ENCODE assay signal across 8 cellular contexts in the genomic region with DNA sequence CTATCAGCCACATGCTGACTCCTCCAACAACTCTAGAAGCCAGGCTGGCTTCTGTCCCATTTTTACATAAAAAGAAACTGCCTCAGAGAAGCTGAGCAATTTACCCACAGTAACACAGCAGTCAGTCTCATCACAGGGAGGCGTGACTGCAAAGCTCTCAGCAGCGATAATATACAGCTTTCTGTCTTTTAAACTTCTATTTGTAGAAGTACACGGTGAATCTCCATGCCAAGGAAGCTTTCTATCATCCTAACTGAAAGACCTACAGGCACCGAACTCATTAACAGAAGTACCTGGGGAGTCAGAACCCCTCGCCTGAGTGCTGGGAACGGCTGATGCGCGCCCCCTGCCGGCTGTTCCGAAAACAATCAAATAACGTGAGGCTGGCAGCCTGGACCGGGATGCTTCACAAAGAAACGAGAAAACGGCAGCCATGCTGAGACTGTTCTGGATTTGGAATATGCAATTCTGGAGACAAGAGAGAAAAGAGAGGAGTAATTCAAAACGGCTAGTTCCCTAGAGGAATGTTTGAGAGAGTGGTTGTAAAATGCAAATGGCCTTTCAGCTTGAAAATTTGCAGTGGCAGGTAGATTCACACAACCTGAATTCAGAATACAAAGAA. TPM values are rescaled to one million over a fixed set of nuclear protein-coding genes. Genes with fewer than 3 reads are reported as not detected.
A peak's percentile ranks its signal among the peaks of the same experiment; 100 is the strongest.
DNase-seq lines count a peak whose midpoint lies in the region; ATAC-seq, FAIRE-seq and TF ChIP-seq lines count a peak whose summit lies in the region.

No MANE protein-coding gene starts in this region.

- H3K4me3 ChIP-seq in kidney (ENCODE audit: low read length in 2 of 2): no peak overlapping the region

- POLR2A ChIA-PET in activated B cell treated with CpG ODN at 0.5 μM for 24 hours (lab: Charles Lee): interaction anchor here (0.7 kb wide), 1 partner anchor 65 kb away, joined by 8 read pairs; no protein-coding TSS in a partner anchor

- in situ Hi-C loops in T47D (cut with HindIII; ENCODE audit: low pct_unique_long_range_greater_than_20kb, low sequenced_read_pairs): no loop called here

- H3K36me3 ChIP-seq in kidney (ENCODE audit: control insufficient read depth in 1 of 2, insufficient read depth in 2 of 2, low read length in 2 of 2): no peaks in the 10 kb centered on the region

- peaks cover 13 to 14% of the 10 kb centered on the region in 2 donors for H3K4me1 ChIP-seq in kidney (ENCODE audit: control insufficient read depth in 1 of 2, insufficient read depth in 1 of 2, low read depth in 1 of 2, low read length in 2 of 2)

- H3K9me3 ChIP-seq in kidney (ENCODE audit: control insufficient read depth in 1 of 2, low read length in 2 of 2): no peaks in the 10 kb centered on the region

- TF ChIP-seq CTCF in activated B cell treated with CpG ODN at 0.5 μM for 24 hours (IDR thresholded peaks at IDR 0.05): peak; percentile 72
- TF ChIP-seq CTCF in kidney (IDR thresholded peaks at IDR 0.05; ENCODE audit: borderline replicate concordance, extremely low read depth, insufficient read depth): peak; percentile 80

- no peak for FAIRE-seq in kidney (lab: Jason Lieb, UNC)

- H3K9ac ChIP-seq in kidney (ENCODE audit: low read length in 2 of 2): no peak overlapping the region

- intact Hi-C loops in activated B cell treated with CpG ODN at 0.5 μM for 24 hours (cut with micrococcal nuclease): loop anchor here (1.0 to 10.0 kb wide), 6 partner anchors 485 to 1743 kb away; partner anchors contain the start of gene RHOU
- intact Hi-C loops in kidney (cut with DNase I): loop anchor here (10.0 kb wide), 1 partner anchor 493 kb away; the partner anchor contains the start of gene RHOU

- H3K27ac ChIP-seq in kidney (ENCODE audit: low read depth in 2 of 2, low read length in 2 of 2): no peak overlapping the region

- H3K9me3 Mint-ChIP-seq in activated B cell treated with CpG ODN at 0.5 μM for 24 hours: no peaks in the 10 kb centered on the region

- H3K4me1 Mint-ChIP-seq in activated B cell treated with CpG ODN at 0.5 μM for 24 hours: peaks cover 8% of the 10 kb centered on the region

- DNase-seq in AG08396 (ENCODE audit: low spot score) (peak; percentile 75), H4 (ENCODE audit: low spot score) (peak; percentile 47), NCI-H226 (peak; percentile 13), activated B cell treated with CpG ODN at 0.5 μM for 24 hours (peak; percentile 58), T47D (ENCODE audit: low read depth in 1 of 2, low spot score in 1 of 2) (peak; percentile 71 to 86), kidney (peak; percentile 86)
- DNase-seq in stimulated activated CD4-positive, alpha-beta T cell treated with anti-CD3 and anti-CD28 coated beads, Interleukin-2, amount 100 ng/mL, for 4 hours (ENCODE audit: low read depth): peak; percentile 72

- peaks cover 35% of the 10 kb centered on the region for H3K27me3 Mint-ChIP-seq in activated B cell treated with CpG ODN at 0.5 μM for 24 hours

- H3K4me3 Mint-ChIP-seq in activated B cell treated with CpG ODN at 0.5 μM for 24 hours: no peak overlapping the region

- CTCF ChIA-PET in activated B cell treated with CpG ODN at 0.5 μM for 24 hours (lab: Charles Lee): interaction anchor here (0.7 to 7.2 kb wide), 14 partner anchors 9 to 728 kb away, joined by 3 to 67 read pairs (median 4); no protein-coding TSS in a partner anchor

- H3K27ac Mint-ChIP-seq in activated B cell treated with CpG ODN at 0.5 μM for 24 hours: no peak overlapping the region

- H3K36me3 Mint-ChIP-seq in activated B cell treated with CpG ODN at 0.5 μM for 24 hours (ENCODE audit: low read depth): no peaks in the 10 kb centered on the region

- no peak for ATAC-seq in activated B cell treated with CpG ODN at 0.5 μM for 24 hours (ENCODE audit: low read depth)
- ATAC-seq in GM21737 (IDR thresholded peaks at IDR 0.05; ENCODE audit: unreplicated experiment): no peak

RNA-seq across cellular contexts. Expression of gene RAB4A, which starts 43.5 kb away (rescaled TPM):
- 11.1 and 14.0 TPM in 2 replicates for total RNA-seq in H4 (2014; rRNA removed; shearing (Covaris generic))
- 40.2 and 42.3 TPM in 2 replicates for total RNA-seq in activated B cell treated with CpG ODN at 0.5 μM for 24 hours
- 56.0 TPM for total RNA-seq in kidney
- polyA plus RNA-seq in kidney (ENCODE audit: insufficient read depth, low read depth, low replicate concordance): 38.3 TPM

Comparison
In these comparisons a context has a peak if more than half of its experiments do, and no peak if none do; other contexts are left out.
1. DNase-seq: peak in every context shown above with its lines; median percentile 86 in kidney; 78 in T47D; 75 in AG08396; 72 in stimulated activated CD4-positive, alpha-beta T cell treated with anti-CD3 and anti-CD28 coated beads, Interleukin-2, amount 100 ng/mL, for 4 hours; 58 in activated B cell treated with CpG ODN at 0.5 μM for 24 hours; 47 in H4; 13 in NCI-H226.